24 cellular contexts compared by ENCODE assay signal in genomic region chr6:114055758-114056157, GRCh38.
"Had no signal": no experiment of that assay in that cellular context is flagged by ENCODE, and none has a peak within 500 bp of the region (broad histone marks: within the 10 kb centered on the region; RNA-seq: fewer than 3 reads in every experiment).

No MANE protein-coding gene starts in this region.

- DNase-seq: activated CD4-positive, alpha-beta T cell treated with anti-CD3 and anti-CD28 coated beads for 4 hours; activated CD8-positive, alpha-beta memory T cell treated with anti-CD3 and anti-CD28 coated beads, Interleukin-2, amount 50 U/mL, for 48 hours; activated CD8-positive, alpha-beta T cell treated with anti-CD3 and anti-CD28 coated beads, Interleukin-2, amount 10 ng/mL, durations not matched to agents 7 days and 5 days; activated effector memory CD4-positive, alpha-beta T cell treated with Interleukin-2 at 50 U/mL for 16 hours; activated naive CD4-positive, alpha-beta T cell; activated T-cell treated with anti-CD3 and anti-CD28 coated beads, Interleukin-2, amount 50 U/mL, for 1 hour; amniotic stem cell; body of pancreas; cerebellar nuclear complex; Karpas-422; MM.1S; NCI-H1105; NCI-H1436; NCI-H187 treated with DMSO at 0.1 percent for 48 hours; NCI-H2081 treated with DMSO at 0.1 percent for 48 hours; NCI-H446; NCI-H524; Peyer's patch; SHP77 had no signal

- H3K4me3 ChIP-seq: ascending aorta, body of pancreas, Peyer's patch, SJSA1 had no signal

- H3K36me3 ChIP-seq: ascending aorta, Peyer's patch had no signal

- H3K27ac Mint-ChIP-seq: activated CD8-positive, alpha-beta T cell treated with anti-CD3 and anti-CD28 coated beads, Interleukin-2, amount 10 ng/mL, durations not matched to agents 7 days and 5 days; activated naive CD4-positive, alpha-beta T cell treated with anti-CD3 and anti-CD28 coated beads, Interleukin-2, amount 50 U/mL, for 24 hours; activated T-helper 1 cell treated with anti-CD3 and anti-CD28 coated beads, Interleukin-12 subunit alpha, Interleukin-12 subunit beta, Interleukin-2, Interleukin-4 antibody, amounts not matched to agents 30 ng/mL and 10 ng/mL and 1 ng/mL, durations not matched to agents 14 hours and 24 hours and 36 hours; T-helper 1 cell treated with Interleukin-12 subunit alpha and Interleukin-12 subunit beta and Interleukin-4 antibody, amounts not matched to agents 30 μg/mL and 1 μg/mL, for 36 hours had no signal

- H3K36me3 Mint-ChIP-seq: activated naive CD4-positive, alpha-beta T cell treated with anti-CD3 and anti-CD28 coated beads, Interleukin-2, amount 50 U/mL, for 24 hours had no signal

- H3K4me3 Mint-ChIP-seq: activated CD8-positive, alpha-beta T cell treated with anti-CD3 and anti-CD28 coated beads, Interleukin-2, amount 10 ng/mL, durations not matched to agents 7 days and 5 days; activated naive CD4-positive, alpha-beta T cell treated with anti-CD3 and anti-CD28 coated beads, Interleukin-2, amount 50 U/mL, for 24 hours; activated T-helper 1 cell treated with anti-CD3 and anti-CD28 coated beads, Interleukin-12 subunit alpha, Interleukin-12 subunit beta, Interleukin-2, Interleukin-4 antibody, amounts not matched to agents 30 ng/mL and 10 ng/mL and 1 ng/mL, durations not matched to agents 14 hours and 24 hours and 36 hours; T-helper 1 cell treated with Interleukin-12 subunit alpha and Interleukin-12 subunit beta and Interleukin-4 antibody, amounts not matched to agents 30 μg/mL and 1 μg/mL, for 36 hours had no signal

- H3K9me3 Mint-ChIP-seq: activated naive CD4-positive, alpha-beta T cell treated with anti-CD3 and anti-CD28 coated beads, Interleukin-2, amount 50 U/mL, for 24 hours; activated T-helper 1 cell treated with anti-CD3 and anti-CD28 coated beads, Interleukin-12 subunit alpha, Interleukin-12 subunit beta, Interleukin-2, Interleukin-4 antibody, amounts not matched to agents 30 ng/mL and 10 ng/mL and 1 ng/mL, durations not matched to agents 14 hours and 24 hours and 36 hours; T-helper 1 cell treated with Interleukin-12 subunit alpha and Interleukin-12 subunit beta and Interleukin-4 antibody, amounts not matched to agents 30 μg/mL and 1 μg/mL, for 36 hours had no signal

- H3K27me3 ChIP-seq: ascending aorta, body of pancreas, Peyer's patch, SJSA1 had no signal

- H3K4me1 ChIP-seq: ascending aorta, body of pancreas, Peyer's patch, SJSA1 had no signal

- H3K27ac ChIP-seq: ascending aorta, body of pancreas, Peyer's patch, SJSA1 had no signal

- H3K9me3 ChIP-seq: ascending aorta, body of pancreas, Peyer's patch, SJSA1 had no signal

- H3K4me1 Mint-ChIP-seq: activated naive CD4-positive, alpha-beta T cell treated with anti-CD3 and anti-CD28 coated beads, Interleukin-2, amount 50 U/mL, for 24 hours had no signal
